ENCODE assay signal across 15 cellular contexts in genomic region chr1:54347955-54348699, GRCh38. TPM values are rescaled to one million over a fixed set of nuclear protein-coding genes. Genes with fewer than 3 reads are reported as not detected.
DNase-seq lines count a peak whose midpoint lies in the region; ATAC-seq, FAIRE-seq and TF ChIP-seq lines count a peak whose summit lies in the region.
"Had no signal": no experiment of that assay in that cellular context is flagged by ENCODE, and none has a peak within 500 bp of the region (broad histone marks: within the 10 kb centered on the region; RNA-seq: fewer than 3 reads in every experiment).

No MANE protein-coding gene starts in this region.

- no peak overlapping the region for H3K4me3 Mint-ChIP-seq in activated naive CD4-positive, alpha-beta T cell treated with anti-CD3 and anti-CD28 coated beads, Interleukin-2, amount 10 ng/mL, durations not matched to agents 7 days and 5 days
- H3K4me3 Mint-ChIP-seq in activated naive CD4-positive, alpha-beta T cell treated with anti-CD3 and anti-CD28 coated beads for 36 hours = no peak overlapping the region
- H3K4me3 Mint-ChIP-seq: T-helper 2 cell treated with Interferon-gamma antibody and Interleukin-4, amounts not matched to agents 5 μg/mL and 100 μg/mL, for 36 hours had no signal

- H3K4me3 ChIP-seq in kidney (ENCODE audit: low read length in 2 of 2) = no peak overlapping the region
- no peak overlapping the region for H3K4me3 ChIP-seq in stomach
- H3K4me3 ChIP-seq: PC-9, upper lobe of left lung had no signal

- no peak for TF ChIP-seq POLR2A in stomach (IDR thresholded peaks at IDR 0.05)

- peak overlapping the region; percentile 12 for H3K27ac Mint-ChIP-seq in activated naive CD4-positive, alpha-beta T cell treated with anti-CD3 and anti-CD28 coated beads, Interleukin-2, amount 10 ng/mL, durations not matched to agents 7 days and 5 days
- no peak overlapping the region for H3K27ac Mint-ChIP-seq in activated naive CD4-positive, alpha-beta T cell treated with anti-CD3 and anti-CD28 coated beads for 36 hours
- H3K27ac Mint-ChIP-seq: T-helper 2 cell treated with Interferon-gamma antibody and Interleukin-4, amounts not matched to agents 5 μg/mL and 100 μg/mL, for 36 hours had no signal

- no peaks in the 10 kb centered on the region for H3K27me3 ChIP-seq in stomach
- H3K27me3 ChIP-seq: upper lobe of left lung had no signal

- peaks cover 14% of the 10 kb centered on the region for H3K36me3 Mint-ChIP-seq in activated naive CD4-positive, alpha-beta T cell treated with anti-CD3 and anti-CD28 coated beads, Interleukin-2, amount 10 ng/mL, durations not matched to agents 7 days and 5 days
- H3K36me3 Mint-ChIP-seq in activated naive CD4-positive, alpha-beta T cell treated with anti-CD3 and anti-CD28 coated beads for 36 hours (ENCODE audit: low read depth) = no peaks in the 10 kb centered on the region

- no peak for ATAC-seq in HG02610 (IDR thresholded peaks at IDR 0.05; ENCODE audit: unreplicated experiment)

- H3K4me1 ChIP-seq in kidney (ENCODE audit: control insufficient read depth in 1 of 2, insufficient read depth in 1 of 2, low read depth in 1 of 2, low read length in 2 of 2) (peaks cover 8 to 15% of the 10 kb centered on the region in 2 donors), stomach (peaks cover 27 to 91% (median 63%) of the 10 kb centered on the region in 4 donors)

- H3K27ac ChIP-seq in kidney (ENCODE audit: low read depth in 2 of 2, low read length in 2 of 2) (peak overlapping the region; percentile 85 to 88), stomach (peak overlapping the region; percentile 58 to 82 (median 72))
- H3K27ac ChIP-seq: PC-9 had no signal

- H3K36me3 ChIP-seq in kidney (ENCODE audit: control insufficient read depth in 1 of 2, insufficient read depth in 2 of 2, low read length in 2 of 2) (no peaks in the 10 kb centered on the region), stomach (peaks cover 0 to 9% (median 0%) of the 10 kb centered on the region in 4 donors)
- H3K36me3 ChIP-seq: upper lobe of left lung had no signal

- H3K9me3 ChIP-seq in kidney (ENCODE audit: control insufficient read depth in 1 of 2, low read length in 2 of 2) = no peaks in the 10 kb centered on the region
- no peaks in the 10 kb centered on the region for H3K9me3 ChIP-seq in stomach
- H3K9me3 ChIP-seq: upper lobe of left lung had no signal

- no peak for FAIRE-seq in kidney (lab: Jason Lieb, UNC)

- H3K9me3 Mint-ChIP-seq in activated naive CD4-positive, alpha-beta T cell treated with anti-CD3 and anti-CD28 coated beads, Interleukin-2, amount 10 ng/mL, durations not matched to agents 7 days and 5 days = no peaks in the 10 kb centered on the region
- no peaks in the 10 kb centered on the region for H3K9me3 Mint-ChIP-seq in activated naive CD4-positive, alpha-beta T cell treated with anti-CD3 and anti-CD28 coated beads for 36 hours
- H3K9me3 Mint-ChIP-seq: T-helper 2 cell treated with Interferon-gamma antibody and Interleukin-4, amounts not matched to agents 5 μg/mL and 100 μg/mL, for 36 hours had no signal

- TF ChIP-seq CTCF in kidney (IDR thresholded peaks at IDR 0.05; ENCODE audit: borderline replicate concordance, extremely low read depth, insufficient read depth) (no peak), stomach (IDR thresholded peaks at IDR 0.05) (no peak)

- intact Hi-C loops in activated naive CD4-positive, alpha-beta T cell treated with anti-CD3 and anti-CD28 coated beads for 36 hours (cut with micrococcal nuclease) = no loop called here
- intact Hi-C loops in kidney (cut with DNase I) = no loop called here
- intact Hi-C loops in stomach (cut with DNase I; ENCODE audit: low total_unique reads) = loop anchor here (10.0 kb wide), 1 partner anchor 47 kb away; no protein-coding TSS in a partner anchor

- no peak for TF ChIP-seq EP300 in stomach (IDR thresholded peaks at IDR 0.05)

- H3K9ac ChIP-seq in kidney (ENCODE audit: low read length in 2 of 2) = peak overlapping the region in 1 of 2 donors; percentile 44

- WGBS in stomach, 5 donors = 31 to 53% (median 44%) methylated on average over 12 to 14 of the region's 14 CpGs

- H3K4me1 Mint-ChIP-seq in activated naive CD4-positive, alpha-beta T cell treated with anti-CD3 and anti-CD28 coated beads, Interleukin-2, amount 10 ng/mL, durations not matched to agents 7 days and 5 days = peaks cover 35% of the 10 kb centered on the region
- peaks cover 39% of the 10 kb centered on the region for H3K4me1 Mint-ChIP-seq in activated naive CD4-positive, alpha-beta T cell treated with anti-CD3 and anti-CD28 coated beads for 36 hours (ENCODE audit: low read depth)

- no peak for DNase-seq in activated naive CD4-positive, alpha-beta T cell treated with anti-CD3 and anti-CD28 coated beads, Interleukin-2, amount 10 ng/mL, durations not matched to agents 7 days and 5 days
- DNase-seq in activated naive CD4-positive, alpha-beta T cell treated with anti-CD3 and anti-CD28 coated beads for 36 hours = no peak
- peak; percentile 86 for DNase-seq in NCI-H510A treated with DMSO at 0.1 percent for 48 hours (lab: John Stamatoyannopoulos, UW)
- peak; percentile 84 for DNase-seq in kidney
- DNase-seq in stomach = peak; percentile 91
- DNase-seq in SK-N-DZ (ENCODE audit: low spot score) = no peak
- no peak for DNase-seq in NCI-H226
- DNase-seq: activated CD8-positive, alpha-beta memory T cell treated with anti-CD3 and anti-CD28 coated beads, Interleukin-2, amount 50 U/mL, for 48 hours; GF-D8; midbrain; MV-4-11; PC-9 had no signal

- CTCF ChIA-PET in activated naive CD4-positive, alpha-beta T cell treated with anti-CD3 and anti-CD28 coated beads, Interleukin-2, amount 10 ng/mL, durations not matched to agents 7 days and 5 days (lab: Charles Lee) = no interaction called here
- CTCF ChIA-PET in activated naive CD4-positive, alpha-beta T cell treated with anti-CD3 and anti-CD28 coated beads for 36 hours (lab: Charles Lee) = no interaction called here

- H3K27me3 Mint-ChIP-seq in activated naive CD4-positive, alpha-beta T cell treated with anti-CD3 and anti-CD28 coated beads, Interleukin-2, amount 10 ng/mL, durations not matched to agents 7 days and 5 days = no peaks in the 10 kb centered on the region
- no peaks in the 10 kb centered on the region for H3K27me3 Mint-ChIP-seq in activated naive CD4-positive, alpha-beta T cell treated with anti-CD3 and anti-CD28 coated beads for 36 hours (ENCODE audit: low read depth)

RNA-seq across cellular contexts. Expression of gene SSBP3, which starts 58.1 kb away (rescaled TPM):
- total RNA-seq in activated naive CD4-positive, alpha-beta T cell treated with anti-CD3 and anti-CD28 coated beads for 36 hours = 10 to 100 TPM; 55.0 to 58.3 TPM
- total RNA-seq in kidney (49.6 TPM), stomach (10 to 100 TPM in 3 of 5 donors, 1 to 10 TPM in 2; 4.3 to 77.6 (median 20.0) TPM)
- polyA plus RNA-seq in kidney (ENCODE audit: insufficient read depth, low read depth, low replicate concordance) (33.3 TPM), stomach (100 to 1,000 TPM in 1 of 3 donors, 10 to 100 TPM in 2; 37.0 to 100 (median 59.5) TPM)
- 54.5 and 58.7 TPM in 2 replicates for polyA plus RNA-seq in SK-N-DZ (2014; cell fraction: cytosol; rRNA removed)
- polyA plus RNA-seq in SK-N-DZ (2014; cell fraction: nucleus; rRNA removed) = 32.9 and 34.1 TPM in 2 replicates

Comparison
In these comparisons a context has a peak if more than half of its experiments do, and no peak if none do; other contexts are left out.
1. DNase-seq: peak in NCI-H510A treated with DMSO at 0.1 percent for 48 hours (single experiment), kidney (single experiment) and stomach (single experiment); none in activated naive CD4-positive, alpha-beta T cell treated with anti-CD3 and anti-CD28 coated beads, Interleukin-2, amount 10 ng/mL, durations not matched to agents 7 days and 5 days (single experiment), activated naive CD4-positive, alpha-beta T cell treated with anti-CD3 and anti-CD28 coated beads for 36 hours (single experiment), SK-N-DZ (single experiment) and NCI-H226 (single experiment).